In the genomic region with DNA sequence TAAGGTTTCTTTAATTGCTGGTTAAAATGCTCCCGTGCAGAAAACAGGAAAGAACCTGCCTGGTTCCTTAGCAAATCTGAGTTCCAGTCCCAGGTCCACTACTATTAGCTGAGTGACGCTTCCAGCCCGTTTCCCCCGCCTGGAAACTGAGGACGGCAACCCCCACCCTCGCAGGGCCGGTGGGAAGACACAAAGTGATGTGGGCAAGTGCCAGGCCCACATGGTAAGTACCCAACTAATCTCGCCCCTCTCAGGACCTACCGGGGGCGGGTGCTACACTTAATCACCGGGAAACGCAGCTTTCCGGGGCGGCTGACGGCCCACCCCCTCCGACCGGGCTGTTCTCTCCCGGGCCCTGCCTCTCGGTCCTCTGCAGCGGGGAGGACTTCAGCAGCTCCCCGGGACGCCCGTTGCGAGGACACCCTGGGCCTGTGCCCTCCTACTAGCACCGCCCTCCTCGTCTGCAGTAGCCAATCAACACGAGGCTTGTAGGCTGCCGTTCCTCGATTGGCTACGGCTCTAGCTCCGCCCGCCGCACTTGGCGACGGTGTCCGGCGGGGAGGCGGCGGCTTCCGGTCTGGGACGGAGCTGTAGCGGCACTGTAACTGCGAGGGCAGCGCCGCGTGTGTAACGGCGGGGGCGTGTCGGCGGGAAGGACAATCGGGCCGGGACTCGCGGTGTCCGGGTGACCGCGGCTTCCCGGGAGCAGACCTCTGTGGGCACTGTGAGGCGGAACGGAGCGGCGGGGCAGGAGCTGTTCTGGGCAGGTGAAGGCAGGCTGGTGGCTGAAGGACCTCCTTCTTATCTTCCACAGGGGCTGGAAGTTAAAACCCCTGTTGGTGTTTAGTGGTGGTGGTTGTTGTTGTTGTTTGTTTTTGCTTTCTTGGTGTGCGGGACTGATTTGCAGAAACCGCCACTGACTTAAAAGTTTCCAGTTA, we compare ENCODE assay signal across 8 cellular contexts. TPM values are rescaled to one million over a fixed set of nuclear protein-coding genes. Genes with fewer than 3 reads are reported as not detected.
DNase-seq lines count a peak whose midpoint lies in the region; ATAC-seq and TF ChIP-seq lines count a peak whose summit lies in the region.

A gene with protein sequence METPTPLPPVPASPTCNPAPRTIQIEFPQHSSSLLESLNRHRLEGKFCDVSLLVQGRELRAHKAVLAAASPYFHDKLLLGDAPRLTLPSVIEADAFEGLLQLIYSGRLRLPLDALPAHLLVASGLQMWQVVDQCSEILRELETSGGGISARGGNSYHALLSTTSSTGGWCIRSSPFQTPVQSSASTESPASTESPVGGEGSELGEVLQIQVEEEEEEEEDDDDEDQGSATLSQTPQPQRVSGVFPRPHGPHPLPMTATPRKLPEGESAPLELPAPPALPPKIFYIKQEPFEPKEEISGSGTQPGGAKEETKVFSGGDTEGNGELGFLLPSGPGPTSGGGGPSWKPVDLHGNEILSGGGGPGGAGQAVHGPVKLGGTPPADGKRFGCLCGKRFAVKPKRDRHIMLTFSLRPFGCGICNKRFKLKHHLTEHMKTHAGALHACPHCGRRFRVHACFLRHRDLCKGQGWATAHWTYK (plus strand): TSS at position 568 of the 938 bp plus-strand sequence. CDS start 525 bp downstream, outside the sequence.

- POLR2A ChIA-PET in AG04449 (lab: Yijun Ruan, JAX): interaction anchor here (0.7 to 1.4 kb wide), 6 partner anchors 14 to 1259 kb away, joined by 3 to 5 read pairs (median 3); partner anchors contain the start of gene BAK1

- TF ChIP-seq POLR2A in breast epithelium (IDR thresholded peaks at IDR 0.05): peak; percentile 34

- peak; percentile 93 for ATAC-seq in GM18873 (IDR thresholded peaks at IDR 0.05; ENCODE audit: low FRiP score, unreplicated experiment)
- peak; percentile 97 for ATAC-seq in HG03135 (IDR thresholded peaks at IDR 0.05; ENCODE audit: unreplicated experiment)

- peak within 1 kb of the TSS; percentile 87 for H3K9ac ChIP-seq in iPS-20b (ENCODE audit: low read depth, low read length)

- H3K9me3 ChIP-seq in breast epithelium: no peaks in the 10 kb centered on the region
- no peaks in the 10 kb centered on the region for H3K9me3 ChIP-seq in iPS-20b (ENCODE audit: insufficient read depth, low read depth, low read length)

- intact Hi-C loops in breast epithelium (cut with DNase I; ENCODE audit: low total_unique reads): no loop called here

- peak; percentile 69 for DNase-seq in AG04449 (ENCODE audit: low read depth, low spot score)
- DNase-seq in NCI-H2196 (lab: John Stamatoyannopoulos, UW; ENCODE audit: unreplicated experiment): peak; percentile 97
- DNase-seq in breast epithelium (ENCODE audit: low spot score in 2 of 2): peak; percentile 96 to 98

- H3K27ac ChIP-seq in VCaP (peak within 1 kb of the TSS; percentile 86), breast epithelium (peak within 1 kb of the TSS; percentile 73 to 78), iPS-20b (ENCODE audit: low read length) (peak within 1 kb of the TSS; percentile 1), skin epidermis (peak within 1 kb of the TSS; percentile 28 to 90 (median 82))

- CTCF ChIA-PET in AG04449 (lab: Yijun Ruan, JAX): interaction anchor here (0.9 to 1.7 kb wide), 4 partner anchors 7 to 63 kb away, joined by 3 to 5 read pairs (median 3); no protein-coding TSS in a partner anchor

- H3K4me1 ChIP-seq in breast epithelium: peaks cover 0 to 6% of the 10 kb centered on the region in 2 donors
- 0 out of 2 replicates have a peak, but pooled peaks cover 4% of the 10 kb centered on the region for H3K4me1 ChIP-seq in iPS-20b (ENCODE audit: insufficient read depth, low read length)

- no peak for TF ChIP-seq CTCF in AG04449 (IDR thresholded peaks at IDR 0.05; ENCODE audit: insufficient read depth, low read length, missing control alignments)
- TF ChIP-seq CTCF in VCaP (conservative IDR thresholded peaks at IDR 0.05): no peak
- TF ChIP-seq CTCF in breast epithelium (IDR thresholded peaks at IDR 0.05): no peak

- peak within 1 kb of the TSS; percentile 89 for H3K4me3 ChIP-seq in AG04449 (ENCODE audit: low read depth, low read length)
- H3K4me3 ChIP-seq in breast epithelium: peak within 1 kb of the TSS; percentile 64 to 88 (median 70)
- H3K4me3 ChIP-seq in iPS-20b (ENCODE audit: low read length): peak within 1 kb of the TSS; percentile 99
- peak within 1 kb of the TSS; percentile 61 to 94 (median 75) for H3K4me3 ChIP-seq in skin epidermis

- H3K27me3 ChIP-seq in breast epithelium: no peaks in the 10 kb centered on the region
- no peaks in the 10 kb centered on the region for H3K27me3 ChIP-seq in iPS-20b (ENCODE audit: insufficient read depth, low read length)

- H3K36me3 ChIP-seq in breast epithelium (no peaks in the 10 kb centered on the region), iPS-20b (ENCODE audit: insufficient read depth, low read depth, low read length) (peaks cover 47% of the 10 kb centered on the region)

RNA-seq across cellular contexts. Expression of the gene that starts here (rescaled TPM):
- 1 to 10 TPM; 1.9 to 5.1 (median 3.6) TPM for total RNA-seq in breast epithelium

Comparison
In these comparisons a context has a peak if more than half of its experiments do, and no peak if none do; other contexts are left out.
1. Peak in every context shown above with its lines: DNase-seq, ATAC-seq, H3K4me3 ChIP-seq and H3K27ac ChIP-seq.
2. H3K27ac ChIP-seq: peak in every context shown above with its lines; median percentile 86 in VCaP; 82 in skin epidermis; 76 in breast epithelium; 1 in iPS-20b.